In the genomic region with DNA sequence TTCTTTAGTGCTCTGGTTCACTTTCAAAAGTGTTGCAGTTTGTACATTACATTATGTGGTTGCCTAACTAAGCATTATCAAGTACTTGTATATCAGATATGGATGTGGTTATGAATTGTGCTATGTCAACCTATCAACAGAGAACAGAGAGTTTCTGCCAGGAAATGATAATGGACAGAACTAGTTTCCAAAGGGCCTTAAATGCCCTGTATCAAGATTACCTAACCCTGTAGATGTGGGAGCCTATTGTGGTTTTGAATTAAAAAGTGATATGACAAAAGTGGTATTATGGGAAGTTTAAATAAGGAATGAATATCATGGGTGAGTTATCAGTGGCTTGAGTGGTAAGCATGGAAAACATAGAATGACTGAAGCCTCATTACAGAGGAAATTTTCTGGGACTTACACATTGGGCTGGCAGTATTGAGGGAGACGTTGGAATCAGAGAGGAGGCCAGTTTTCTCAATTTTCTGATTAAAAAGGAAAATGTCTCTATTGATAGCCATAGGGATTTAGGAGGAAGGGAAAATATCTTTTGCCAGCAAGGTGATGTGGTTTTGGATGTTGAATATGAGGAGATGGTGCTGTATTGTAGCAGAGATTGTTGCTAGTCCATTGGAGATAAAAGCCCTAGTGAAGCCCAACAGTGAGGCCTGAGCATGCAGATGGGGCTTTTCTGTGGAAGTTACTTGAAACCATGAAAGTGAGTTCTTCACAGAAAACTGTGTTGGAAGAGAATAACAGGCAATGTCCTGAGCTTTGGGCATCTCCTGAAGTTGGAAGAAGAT, we compare ENCODE assay signal across 14 cellular contexts.
"Had no signal": no experiment of that assay in that cellular context is flagged by ENCODE, and none has a peak within 500 bp of the region (broad histone marks: within the 10 kb centered on the region; RNA-seq: fewer than 3 reads in every experiment).

No MANE protein-coding gene starts in this region.

- H3K27ac ChIP-seq: epithelial cell of prostate, spleen had no signal

- ATAC-seq: sciatic nerve; stimulated activated naive B cell treated with anti-CD40 and anti-IgM and Interleukin-4, amounts not matched to agents 10 μg/mL and 1 μg/mL and 100 μg/mL, for 72 hours; T-helper 17 cell had no signal

- H3K9me3 ChIP-seq: spleen had no signal

- DNase-seq: activated CD4-positive, alpha-beta memory T cell treated with anti-CD3 and anti-CD28 coated beads for 36 hours; activated CD4-positive, CD25-positive, alpha-beta regulatory T cell treated with anti-CD3 and anti-CD28 coated beads, Interleukin-2, amount 50 U/mL, for 72 hours; central memory CD4-positive, alpha-beta T cell; effector memory CD4-positive, alpha-beta T cell; immature natural killer cell; occipital lobe; spleen; stimulated activated CD4-positive, alpha-beta T cell treated with anti-CD3 and anti-CD28 coated beads, Interleukin-2, amount 100 ng/mL, for 24 hours; stimulated activated naive B cell treated with anti-CD40 and anti-IgM and Interleukin-4, amounts not matched to agents 10 μg/mL and 1 μg/mL and 100 μg/mL, for 72 hours; substantia nigra; T-helper 17 cell; trophoblast cell had no signal

- H3K27me3 ChIP-seq: spleen had no signal

- H3K4me3 ChIP-seq: spleen had no signal

- H3K4me1 ChIP-seq: spleen had no signal
